ENCODE assay signal across 16 cellular contexts in the genomic region with DNA sequence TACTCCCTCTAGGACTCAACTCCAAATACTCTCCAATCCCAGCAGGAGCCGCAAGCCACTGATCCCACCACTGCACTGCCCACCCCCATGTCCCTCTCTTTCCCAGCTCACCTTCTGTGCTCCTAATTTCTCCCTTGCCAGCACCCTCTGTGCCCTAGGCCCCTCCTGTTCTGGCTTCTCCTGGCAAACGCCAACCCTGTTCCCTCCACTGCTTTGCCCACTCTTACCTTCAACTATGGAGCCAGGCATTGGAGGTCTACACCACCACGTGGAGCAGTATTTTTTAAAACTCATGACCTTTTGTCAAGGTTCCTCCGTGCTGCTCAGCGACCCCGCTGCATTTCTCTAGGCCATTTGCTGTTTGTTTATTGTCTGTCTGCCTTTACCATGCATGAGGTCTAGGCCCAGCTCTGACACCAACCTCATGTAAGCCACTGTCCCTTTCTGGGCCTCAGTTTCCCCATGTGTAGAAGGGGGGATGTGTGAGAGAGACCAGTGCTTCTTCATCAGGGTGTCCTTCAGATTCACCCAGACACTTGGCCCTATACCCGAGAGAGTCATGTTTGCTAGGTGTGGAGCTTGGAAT. TPM values are rescaled to one million over a fixed set of nuclear protein-coding genes. Genes with fewer than 3 reads are reported as not detected.
A peak's percentile ranks its signal among the peaks of the same experiment; 100 is the strongest.
DNase-seq lines count a peak whose midpoint lies in the region; ATAC-seq, FAIRE-seq and TF ChIP-seq lines count a peak whose summit lies in the region.
"Had no signal": no experiment of that assay in that cellular context is flagged by ENCODE, and none has a peak within 500 bp of the region (broad histone marks: within the 10 kb centered on the region; RNA-seq: fewer than 3 reads in every experiment).

No MANE protein-coding gene starts in this region.

- TF ChIP-seq RAD21 in A549 (conservative IDR thresholded peaks at IDR 0.05 in 1 of 2, IDR thresholded peaks at IDR 0.05 in 1 of 2): no peak

- H3K14ac ChIP-seq in mesenchymal stem cell (ENCODE audit: low read length in 2 of 2): no peak overlapping the region

- H3K23ac ChIP-seq in mesenchymal stem cell (ENCODE audit: low read length in 2 of 2): no peak overlapping the region

- peak overlapping the region; percentile 9 for H4K91ac ChIP-seq in mesenchymal stem cell (ENCODE audit: low read length)

- peaks cover 42% of the 10 kb centered on the region for H3K79me1 ChIP-seq in mesenchymal stem cell (replicated peaks; ENCODE audit: low read length, poor library complexity, severe bottlenecking)

- no peak overlapping the region for H2BK5ac ChIP-seq in mesenchymal stem cell (ENCODE audit: low read depth, low read length, poor library complexity, severe bottlenecking)

- no peaks in the 10 kb centered on the region for H3K9me2 ChIP-seq in GM23338 (ENCODE audit: insufficient read depth)

- H3K36me3 ChIP-seq in GM23338 (ENCODE audit: insufficient read depth) (no peaks in the 10 kb centered on the region), mesenchymal stem cell (ENCODE audit: control insufficient read depth in 1 of 2, insufficient read depth in 2 of 2, low read depth in 1 of 2, low read length in 2 of 2) (peaks cover 4 to 30% of the 10 kb centered on the region in 2 experiments), brain microvascular endothelial cell (replicated peaks) (no peaks in the 10 kb centered on the region)
- H3K36me3 ChIP-seq: adrenal gland, pancreas had no signal

- H2BK120ac ChIP-seq in mesenchymal stem cell (ENCODE audit: low read depth, low read length): no peak overlapping the region

- TF ChIP-seq POLR2A in A549 (IDR thresholded peaks at IDR 0.05; ENCODE audit: low read length): no peak

- H3K9me3 Mint-ChIP-seq in GM23338: peaks cover 3% of the 10 kb centered on the region; the same call in 2 of the 3 replicates
- H3K9me3 Mint-ChIP-seq in activated naive CD4-positive, alpha-beta T cell treated with anti-CD3 and anti-CD28 coated beads, Interleukin-2, amount 50 U/mL, for 72 hours: no peaks in the 10 kb centered on the region
- no peaks in the 10 kb centered on the region for H3K9me3 Mint-ChIP-seq in mesothelial cell of epicardium
- H3K9me3 Mint-ChIP-seq: dendritic cell treated with granulocyte-macrophage colony-stimulating factor and Interleukin-4, amounts not matched to agents 40 ng/mL and 50 ng/mL, for 4 days had no signal

- H3K18ac ChIP-seq in mesenchymal stem cell (ENCODE audit: low read depth in 1 of 2, low read length in 2 of 2): no peak overlapping the region

- CTCF ChIA-PET in A549 (lab: Yijun Ruan, JAX): interaction anchor here (0.8 to 3.4 kb wide), 6 partner anchors 9 to 114 kb away, joined by 3 to 23 read pairs (median 4); partner anchors contain the start of gene POLR2C

- H3K4me3 ChIP-seq in A549: no peak overlapping the region
- H3K4me3 ChIP-seq in GM23338: no peak overlapping the region
- no peak overlapping the region for H3K4me3 ChIP-seq in mesenchymal stem cell (ENCODE audit: insufficient read depth in 1 of 2, low read depth in 1 of 2, low read length in 2 of 2)
- H3K4me3 ChIP-seq in brain microvascular endothelial cell (ENCODE audit: low read depth, low read length): no peak overlapping the region
- H3K4me3 ChIP-seq: adrenal gland, pancreas, stomach had no signal

- ATAC-seq in A549: no peak
- ATAC-seq in GM23338: no peak
- ATAC-seq in activated naive CD4-positive, alpha-beta T cell treated with anti-CD3 and anti-CD28 coated beads, Interleukin-2, amount 50 U/mL, for 72 hours: no peak
- ATAC-seq: foreskin keratinocyte, pancreas, Right ventricle myocardium inferior had no signal

- 84% methylated on average over 7 of the region's 7 CpGs for WGBS in A549 (ENCODE audit: missing lambda C conversion rate)
- whole genome bisulfite sequencing in mesenchymal stem cell: 78% methylated on average over 6 of the region's 7 CpGs

- peak overlapping the region in 1 of 2 experiments; percentile 37 for H2BK12ac ChIP-seq in mesenchymal stem cell (ENCODE audit: low read length in 2 of 2)

- FAIRE-seq in A549 (lab: Jason Lieb, UNC): no peak
- FAIRE-seq: pancreas had no signal

- H3K27me3 Mint-ChIP-seq in GM23338 (ENCODE audit: insufficient read depth, low read depth, poor library complexity) (peaks cover 42% of the 10 kb centered on the region), mesothelial cell of epicardium (ENCODE audit: low read depth) (peaks cover 26% of the 10 kb centered on the region)

- H3K4me1 Mint-ChIP-seq in GM23338: peaks cover 64% of the 10 kb centered on the region
- H3K4me1 Mint-ChIP-seq in mesothelial cell of epicardium: peaks cover 65% of the 10 kb centered on the region

- H3F3A ChIP-seq in GM23338 (replicated peaks; ENCODE audit: low read depth): peaks cover 15% of the 10 kb centered on the region; the same call in 1 of the 2 replicates

- H3K27ac Mint-ChIP-seq in GM23338 (no peak overlapping the region), mesothelial cell of epicardium (no peak overlapping the region)
- H3K27ac Mint-ChIP-seq in activated naive CD4-positive, alpha-beta T cell treated with anti-CD3 and anti-CD28 coated beads, Interleukin-2, amount 50 U/mL, for 72 hours: peak overlapping the region; percentile 95 to 99

- peaks cover 15% of the 10 kb centered on the region for H3K79me2 ChIP-seq in GM23338 (replicated peaks; ENCODE audit: insufficient read depth)

- H2AK5ac ChIP-seq in mesenchymal stem cell (ENCODE audit: low read length, severe bottlenecking): no peak overlapping the region

- no peak for TF ChIP-seq EP300 in A549 (IDR thresholded peaks at IDR 0.05)

- H3K4me1 ChIP-seq in A549 (peaks cover 60% of the 10 kb centered on the region), GM23338 (ENCODE audit: insufficient read depth) (peaks cover 37% of the 10 kb centered on the region), mesenchymal stem cell (ENCODE audit: control insufficient read depth, insufficient read depth, low read depth, low read length) (peaks cover 59% of the 10 kb centered on the region)
- H3K4me1 ChIP-seq: foreskin keratinocyte had no signal

- H3K9me3 ChIP-seq in A549 (no peaks in the 10 kb centered on the region), mesenchymal stem cell (ENCODE audit: control insufficient read depth, low read length) (no peaks in the 10 kb centered on the region)
- H3K9me3 ChIP-seq: adrenal gland, pancreas, stomach had no signal

- in situ Hi-C loops in brain microvascular endothelial cell (cut with HindIII; ENCODE audit: low pct_ligation_motif_present, low sequenced_read_pairs): no loop called here

- peaks cover 9% of the 10 kb centered on the region; the same call in 1 of the 2 replicates for H4K20me1 ChIP-seq in GM23338 (replicated peaks; ENCODE audit: insufficient read depth)

- H3K4me2 ChIP-seq in A549 (peak overlapping the region; percentile 16; the same call in 1 of the 3 replicates), GM23338 (peak overlapping the region; percentile 69; the same call in 1 of the 2 replicates), mesenchymal stem cell (ENCODE audit: low read length, poor library complexity, severe bottlenecking) (no peak overlapping the region)

- H3K36me3 Mint-ChIP-seq in GM23338 (ENCODE audit: low read depth): peaks cover 30% of the 10 kb centered on the region
- peaks cover 0 to 4% of the 10 kb centered on the region in 2 donors for H3K36me3 Mint-ChIP-seq in activated naive CD4-positive, alpha-beta T cell treated with anti-CD3 and anti-CD28 coated beads, Interleukin-2, amount 50 U/mL, for 72 hours
- peaks cover 12% of the 10 kb centered on the region for H3K36me3 Mint-ChIP-seq in mesothelial cell of epicardium

- no peak overlapping the region for H2BK15ac ChIP-seq in mesenchymal stem cell (ENCODE audit: low read depth, poor library complexity, severe bottlenecking)

- H2AFZ ChIP-seq in GM23338 (no peak overlapping the region), mesenchymal stem cell (ENCODE audit: low read depth, low read length) (no peak overlapping the region)

- TF ChIP-seq CTCF in A549 (IDR thresholded peaks at IDR 0.05): no peak
- TF ChIP-seq CTCF in GM23338 (conservative IDR thresholded peaks at IDR 0.05; ENCODE audit: low read depth in 2 of 2): no peak
- no peak for TF ChIP-seq CTCF in brain microvascular endothelial cell (IDR thresholded peaks at IDR 0.05; ENCODE audit: low read depth, low read length, missing control alignments)
- TF ChIP-seq CTCF in mesothelial cell of epicardium (IDR thresholded peaks at IDR 0.05; ENCODE audit: unreplicated experiment): no peak

- H3K4ac ChIP-seq in mesenchymal stem cell (ENCODE audit: low read depth in 1 of 2, low read length in 2 of 2): no peak overlapping the region

- H3K27me3 ChIP-seq in GM23338 (ENCODE audit: insufficient read depth) (peaks cover 12% of the 10 kb centered on the region), mesenchymal stem cell (ENCODE audit: control insufficient read depth in 1 of 2, insufficient read depth in 1 of 2, low read length in 2 of 2) (no peaks in the 10 kb centered on the region), brain microvascular endothelial cell (replicated peaks) (no peaks in the 10 kb centered on the region)
- H3K27me3 ChIP-seq: adrenal gland, foreskin keratinocyte, pancreas had no signal

- H4K8ac ChIP-seq in mesenchymal stem cell (ENCODE audit: low read length): no peak overlapping the region

- H3K4me3 Mint-ChIP-seq in GM23338 (peak overlapping the region; percentile 9; the same call in 1 of the 3 replicates), mesothelial cell of epicardium (no peak overlapping the region)
- H3K4me3 Mint-ChIP-seq: dendritic cell treated with granulocyte-macrophage colony-stimulating factor and Interleukin-4, amounts not matched to agents 40 ng/mL and 50 ng/mL, for 4 days had no signal

- DNase-seq in A549 (ENCODE audit: low read depth in 1 of 2, low spot score in 1 of 2): no peak
- no peak for DNase-seq in GM23338 (ENCODE audit: low spot score)
- peak in 1 of 2 donors; percentile 34 for DNase-seq in activated naive CD4-positive, alpha-beta T cell treated with anti-CD3 and anti-CD28 coated beads, Interleukin-2, amount 50 U/mL, for 72 hours (ENCODE audit: low spot score in 2 of 2)
- no peak for DNase-seq in mesenchymal stem cell
- no peak for DNase-seq in NCI-H774 (lab: John Stamatoyannopoulos, UW)
- no peak for DNase-seq in brain microvascular endothelial cell
- DNase-seq in H4 (ENCODE audit: low spot score): no peak
- no peak for DNase-seq in mesothelial cell of epicardium (ENCODE audit: low spot score in 2 of 2, unreplicated experiment in 2 of 2)
- DNase-seq: activated CD4-positive, CD25-positive, alpha-beta regulatory T cell; foreskin keratinocyte; stimulated activated CD4-positive, alpha-beta T cell treated with anti-CD3 and anti-CD28 coated beads, Interleukin-2, amount 100 ng/mL, for 24 hours had no signal

- H3K9ac ChIP-seq in mesenchymal stem cell (ENCODE audit: low read length): no peak overlapping the region

- H3K27ac ChIP-seq in A549 (peak overlapping the region in 1 of 2 experiments; percentile 79; a peak in 2 of 6 replicates), GM23338 (ENCODE audit: low read depth) (no peak overlapping the region), mesenchymal stem cell (ENCODE audit: low read length, poor library complexity, severe bottlenecking) (no peak overlapping the region), brain microvascular endothelial cell (no peak overlapping the region)
- H3K27ac ChIP-seq: adrenal gland, foreskin keratinocyte, pancreas had no signal

- POLR2A ChIA-PET in A549 (lab: Yijun Ruan, JAX): no interaction called here

RNA-seq across cellular contexts. Expression of gene CCDC102A, which starts 4.6 kb away (rescaled TPM):
- polyA plus RNA-seq in A549 (2011; rRNA removed) (7.4 and 8.0 TPM in 2 replicates), A549 (2017; fragmentation: RNase III; extraction: RNeasy Plus Mini Kit Qiagen cat#74134 plus additional on column Dnase treatment) (7.6 to 8.5 TPM (median 8.3 TPM) in 3 replicates), GM23338 (2016; fragmentation: Nextera tagmentation; extraction: Ambion mirVana) (2.0 and 3.2 TPM in 2 replicates)
- polyA plus RNA-seq in A549 (2012; cell fraction: cytosol; rRNA removed): 20.1 and 20.7 TPM in 2 replicates
- polyA plus RNA-seq in A549 (2012; cell fraction: nucleus; rRNA removed): 18.4 and 19.5 TPM in 2 replicates
- 3.5 and 4.0 TPM in 2 replicates for polyA minus RNA-seq in A549 (2011; rRNA and poly(A)+ RNA removed)
- total RNA-seq in GM23338 (2014; rRNA removed; shearing (Covaris generic)): 4.7 and 5.2 TPM in 2 replicates
- 10 to 100 TPM in 1 of 2 donors, 1 to 10 TPM in 1; 5.4 to 13.9 TPM for total RNA-seq in activated naive CD4-positive, alpha-beta T cell treated with anti-CD3 and anti-CD28 coated beads, Interleukin-2, amount 50 U/mL, for 72 hours
- 4.5 TPM for polyA plus RNA-seq in mesenchymal stem cell (2013, experiment 1 of 2)
- polyA plus RNA-seq in mesenchymal stem cell (2013, experiment 2 of 2): 4.8 TPM
- 5.8 and 10.2 TPM in 2 replicates for total RNA-seq in H4 (2014; rRNA removed; shearing (Covaris generic))
- total RNA-seq in mesothelial cell of epicardium: 30.6 to 31.9 TPM (median 31.3 TPM) in 3 replicates

RNA-seq across cellular contexts. Expression of gene ADGRG5, which starts 10.7 kb away (rescaled TPM):
- polyA plus RNA-seq in A549 (2011; rRNA removed) (not detected in 2 replicates), A549 (2017; fragmentation: RNase III; extraction: RNeasy Plus Mini Kit Qiagen cat#74134 plus additional on column Dnase treatment) (0.06 TPM in 1 of 3 replicates, not detected in the others), GM23338 (2016; fragmentation: Nextera tagmentation; extraction: Ambion mirVana) (2.2 and 2.6 TPM in 2 replicates)
- 0.03 TPM in 1 of 2 replicates, not detected in the other for polyA plus RNA-seq in A549 (2012; cell fraction: cytosol; rRNA removed)
- polyA plus RNA-seq in A549 (2012; cell fraction: nucleus; rRNA removed): not detected in 2 replicates
- polyA minus RNA-seq in A549 (2011; rRNA and poly(A)+ RNA removed): not detected in 2 replicates
- 5.5 and 11.1 TPM in 2 replicates for total RNA-seq in GM23338 (2014; rRNA removed; shearing (Covaris generic))
- 1 to 10 TPM; 2.6 to 5.3 TPM for total RNA-seq in activated naive CD4-positive, alpha-beta T cell treated with anti-CD3 and anti-CD28 coated beads, Interleukin-2, amount 50 U/mL, for 72 hours
- polyA plus RNA-seq in mesenchymal stem cell (2013, experiment 1 of 2): not detected
- polyA plus RNA-seq in mesenchymal stem cell (2013, experiment 2 of 2): not detected
- not detected in 2 replicates for total RNA-seq in H4 (2014; rRNA removed; shearing (Covaris generic))
- total RNA-seq in mesothelial cell of epicardium: 1.1 to 1.3 TPM (median 1.3 TPM) in 3 replicates
- total RNA-seq: foreskin keratinocyte had no signal

RNA-seq across cellular contexts. Expression of gene DOK4, which starts 45.4 kb away (rescaled TPM):
- polyA plus RNA-seq in A549 (2011; rRNA removed) (85.4 and 93.2 TPM in 2 replicates), A549 (2017; fragmentation: RNase III; extraction: RNeasy Plus Mini Kit Qiagen cat#74134 plus additional on column Dnase treatment) (51.9 to 70.3 TPM (median 65.2 TPM) in 3 replicates), GM23338 (2016; fragmentation: Nextera tagmentation; extraction: Ambion mirVana) (11.4 and 12.9 TPM in 2 replicates)
- polyA plus RNA-seq in A549 (2012; cell fraction: cytosol; rRNA removed): 76.5 and 94.3 TPM in 2 replicates
- 99.2 and 102 TPM in 2 replicates for polyA plus RNA-seq in A549 (2012; cell fraction: nucleus; rRNA removed)
- polyA minus RNA-seq in A549 (2011; rRNA and poly(A)+ RNA removed): 103 and 109 TPM in 2 replicates
- 26.6 and 29.1 TPM in 2 replicates for total RNA-seq in GM23338 (2014; rRNA removed; shearing (Covaris generic))
- total RNA-seq in activated naive CD4-positive, alpha-beta T cell treated with anti-CD3 and anti-CD28 coated beads, Interleukin-2, amount 50 U/mL, for 72 hours: 1 to 10 TPM; 7.1 to 7.7 TPM
- polyA plus RNA-seq in mesenchymal stem cell (2013, experiment 1 of 2): 29.6 TPM
- polyA plus RNA-seq in mesenchymal stem cell (2013, experiment 2 of 2): 29.7 TPM
- 15.5 and 25.4 TPM in 2 replicates for total RNA-seq in H4 (2014; rRNA removed; shearing (Covaris generic))
- total RNA-seq in mesothelial cell of epicardium: 79.0 to 83.6 TPM (median 83.6 TPM) in 3 replicates

Comparison
In these comparisons a context has a peak if more than half of its experiments do, and no peak if none do; other contexts are left out.
1. H3K27ac Mint-ChIP-seq: peak in activated naive CD4-positive, alpha-beta T cell treated with anti-CD3 and anti-CD28 coated beads, Interleukin-2, amount 50 U/mL, for 72 hours (2 of 2); none in GM23338 (single experiment) and mesothelial cell of epicardium (single experiment).